In the genomic region with DNA sequence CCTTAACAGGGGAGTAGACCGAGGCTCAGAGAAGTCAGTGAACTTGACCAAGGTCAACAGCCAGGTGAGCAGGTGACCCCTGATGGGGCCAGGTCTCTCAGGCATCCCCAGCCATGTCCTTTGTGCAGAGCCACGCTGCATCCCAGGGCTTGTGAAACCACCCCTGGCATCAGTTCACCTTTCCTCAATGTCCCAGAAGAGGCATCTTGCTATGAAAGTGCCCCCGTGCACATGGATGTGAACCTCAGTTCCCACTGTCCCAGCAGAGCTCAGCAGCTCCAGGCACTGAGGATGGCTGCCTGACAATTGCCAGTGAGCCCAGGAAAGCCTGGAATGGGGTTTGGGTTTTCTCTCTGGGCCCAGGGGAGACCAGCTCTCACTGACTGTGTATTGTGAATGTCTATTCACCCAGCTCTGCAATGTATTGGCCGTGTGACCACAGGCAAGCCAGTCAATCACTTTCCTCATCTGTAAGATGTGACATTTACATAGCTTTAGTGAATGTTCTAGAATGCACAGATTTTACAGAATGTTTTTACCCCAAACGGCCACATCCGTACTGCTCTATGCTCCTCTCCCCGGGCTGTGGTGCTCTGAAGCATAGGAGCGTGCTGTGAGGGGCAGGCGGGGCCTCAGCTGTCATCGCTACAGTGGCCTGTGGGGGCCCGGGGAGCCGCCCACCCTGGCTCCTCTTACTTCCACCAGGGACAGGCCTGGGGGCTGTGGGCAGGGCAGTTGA, we compare ENCODE assay signal across 18 cellular contexts. TPM values are rescaled to one million over a fixed set of nuclear protein-coding genes. Genes with fewer than 3 reads are reported as not detected.
DNase-seq lines count a peak whose midpoint lies in the region; ATAC-seq, FAIRE-seq and TF ChIP-seq lines count a peak whose summit lies in the region.
"Had no signal": no experiment of that assay in that cellular context is flagged by ENCODE, and none has a peak within 500 bp of the region (broad histone marks: within the 10 kb centered on the region; RNA-seq: fewer than 3 reads in every experiment).

No MANE protein-coding gene starts in this region.

- no peak overlapping the region for H3K27ac Mint-ChIP-seq in natural killer cell

- no peaks in the 10 kb centered on the region for H3K27me3 ChIP-seq in SJCRH30

- intact Hi-C loops in natural killer cell (cut with micrococcal nuclease) = no loop called here

- H3K4me1 Mint-ChIP-seq in natural killer cell = peaks cover 17 to 24% of the 10 kb centered on the region in 2 donors

- H3K9me3 ChIP-seq in SJCRH30 (replicated peaks) = no peaks in the 10 kb centered on the region

- no peak overlapping the region for H3K27ac ChIP-seq in SJCRH30
- H3K27ac ChIP-seq: dorsolateral prefrontal cortex had no signal

- FAIRE-seq in urothelium cell line (lab: Jason Lieb, UNC) = peak; percentile 35

- no peak for TF ChIP-seq CTCF in natural killer cell (IDR thresholded peaks at IDR 0.05)

- peaks cover 45% of the 10 kb centered on the region for H3K4me1 ChIP-seq in SJCRH30

- ATAC-seq in natural killer cell = no peak
- ATAC-seq: naive thymus-derived CD4-positive, alpha-beta T cell had no signal

- H3K36me3 Mint-ChIP-seq in natural killer cell = no peaks in the 10 kb centered on the region

- no peaks in the 10 kb centered on the region for H3K36me3 ChIP-seq in SJCRH30

- DNase-seq in activated effector memory CD4-positive, alpha-beta T cell treated with anti-CD3 and anti-CD28 coated beads, Interleukin-2, amount 50 U/mL, for 16 hours = peak; percentile 47
- no peak for DNase-seq in activated effector memory CD4-positive, alpha-beta T cell treated with Interleukin-2 at 50 U/mL for 16 hours
- DNase-seq in SJCRH30 (peak; percentile 63 to 75), left kidney (ENCODE audit: low read depth, low spot score) (peak; percentile 64), urothelium cell line (ENCODE audit: low spot score) (peak; percentile 4), natural killer cell (no peak), NCI-H2171 treated with DMSO at 0.1 percent for 48 hours (lab: John Stamatoyannopoulos, UW) (no peak), NCI-H1092 treated with DMSO at 0.1 percent for 48 hours (lab: John Stamatoyannopoulos, UW) (no peak)
- DNase-seq: activated CD4-positive, alpha-beta T cell treated with anti-CD3 and anti-CD28 coated beads, Interleukin-2, amount 50 U/mL, for 1 hour; IMR-90; NCI-H1092; NCI-H2171; SHP77; T-helper 9 cell had no signal

- H3K4me3 ChIP-seq in SJCRH30 = no peak overlapping the region
- H3K4me3 ChIP-seq: dorsolateral prefrontal cortex had no signal

- peaks cover 10 to 12% of the 10 kb centered on the region in 2 donors for H3K27me3 Mint-ChIP-seq in natural killer cell (ENCODE audit: low read depth in 2 of 2)

- H3K9me3 Mint-ChIP-seq in natural killer cell = no peaks in the 10 kb centered on the region

- no peak overlapping the region for H3K4me3 Mint-ChIP-seq in natural killer cell
- H3K4me3 Mint-ChIP-seq: naive thymus-derived CD4-positive, alpha-beta T cell had no signal

RNA-seq across cellular contexts. Expression of gene CACNA2D4, which starts 4.9 kb away (rescaled TPM):
- total RNA-seq in SJCRH30 (2014; rRNA removed; shearing (Covaris generic)) = 2.7 and 3.6 TPM in 2 replicates
- total RNA-seq in natural killer cell = 10 to 100 TPM; 26.5 to 49.6 (median 34.9) TPM
- total RNA-seq: H4, temporal lobe had no signal

Comparison
In these comparisons a context has a peak if more than half of its experiments do, and no peak if none do; other contexts are left out.
1. DNase-seq: peak in activated effector memory CD4-positive, alpha-beta T cell treated with anti-CD3 and anti-CD28 coated beads, Interleukin-2, amount 50 U/mL, for 16 hours (single experiment), SJCRH30 (2 of 2), left kidney (single experiment) and urothelium cell line (single experiment); none in activated effector memory CD4-positive, alpha-beta T cell treated with Interleukin-2 at 50 U/mL for 16 hours (single experiment), natural killer cell (single experiment), NCI-H2171 treated with DMSO at 0.1 percent for 48 hours (single experiment) and NCI-H1092 treated with DMSO at 0.1 percent for 48 hours (single experiment).